Comparison of ENCODE assay signal across 18 cellular contexts in the genomic region with DNA sequence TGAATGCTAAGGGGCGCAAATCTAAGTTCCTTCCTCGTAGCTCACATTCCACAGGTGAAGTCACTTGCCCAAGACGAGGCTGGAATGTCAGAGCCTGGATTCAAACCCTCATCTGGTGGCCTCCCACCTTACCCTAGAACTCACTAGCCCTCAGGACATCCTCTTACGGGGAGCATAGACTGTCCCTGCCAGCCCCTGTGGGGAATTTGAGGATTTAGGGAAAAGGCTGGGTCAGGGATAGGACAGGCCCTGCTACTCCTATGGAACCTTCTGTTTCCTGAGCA. TPM values are rescaled to one million over a fixed set of nuclear protein-coding genes. Genes with fewer than 3 reads are reported as not detected.
DNase-seq lines count a peak whose midpoint lies in the region; ATAC-seq, FAIRE-seq and TF ChIP-seq lines count a peak whose summit lies in the region.
"Had no signal": no experiment of that assay in that cellular context is flagged by ENCODE, and none has a peak within 500 bp of the region (broad histone marks: within the 10 kb centered on the region; RNA-seq: fewer than 3 reads in every experiment).

No MANE protein-coding gene starts in this region.

- no peaks in the 10 kb centered on the region for H3K27me3 ChIP-seq in GM23338 (ENCODE audit: insufficient read depth)
- H3K27me3 ChIP-seq in lower lobe of right lung (ENCODE audit: low read depth), result no peaks in the 10 kb centered on the region
- no peaks in the 10 kb centered on the region for H3K27me3 ChIP-seq in stomach smooth muscle (ENCODE audit: control insufficient read depth in 1 of 2, insufficient read depth in 2 of 2, low read length in 2 of 2)
- H3K27me3 ChIP-seq: SJCRH30 had no signal

- H3K9me3 ChIP-seq in lower lobe of right lung (no peaks in the 10 kb centered on the region), stomach smooth muscle (ENCODE audit: control insufficient read depth in 2 of 2, low read length in 2 of 2) (no peaks in the 10 kb centered on the region)
- H3K9me3 ChIP-seq: SJCRH30 had no signal

- H3K4me1 Mint-ChIP-seq in GM23338 (peaks cover 24% of the 10 kb centered on the region), MCF 10A (ENCODE audit: insufficient read depth, unreplicated experiment) (peaks cover 42% of the 10 kb centered on the region)

- no peak overlapping the region for H3K4me2 ChIP-seq in GM23338

- TF ChIP-seq CTCF in GM23338 (conservative IDR thresholded peaks at IDR 0.05; ENCODE audit: low read depth in 2 of 2) (no peak), MCF 10A (IDR thresholded peaks at IDR 0.05; ENCODE audit: unreplicated experiment) (no peak), lower lobe of right lung (IDR thresholded peaks at IDR 0.05) (no peak), omental fat pad (IDR thresholded peaks at IDR 0.05) (no peak)

- no peaks in the 10 kb centered on the region for H3K79me2 ChIP-seq in GM23338 (replicated peaks; ENCODE audit: insufficient read depth)

- no peak overlapping the region for H3K27ac Mint-ChIP-seq in GM23338
- peak overlapping the region; percentile 34 for H3K27ac Mint-ChIP-seq in MCF 10A (ENCODE audit: low read depth, unreplicated experiment)

- no peak overlapping the region for H3K4me3 ChIP-seq in GM23338
- no peak overlapping the region for H3K4me3 ChIP-seq in lower lobe of right lung
- no peak overlapping the region for H3K4me3 ChIP-seq in stomach smooth muscle (ENCODE audit: low read length in 2 of 2)
- H3K4me3 ChIP-seq: SJCRH30 had no signal

- H3F3A ChIP-seq in GM23338 (replicated peaks; ENCODE audit: low read depth), result no peaks in the 10 kb centered on the region

- no TSS peak for BruUV-seq in MCF 10A (replicated peaks; lab: Mats Ljungman, UMichigan)

- DNase-seq in GM23338 (ENCODE audit: low spot score), result no peak
- no peak for DNase-seq in MCF 10A (ENCODE audit: unreplicated experiment)
- DNase-seq in lower lobe of right lung, result no peak
- DNase-seq in omental fat pad (ENCODE audit: low spot score), result no peak
- DNase-seq in activated CD4-positive, alpha-beta T cell treated with anti-CD3 and anti-CD28 coated beads for 48 hours, result no peak
- no peak for DNase-seq in HTR-8/SVneo (ENCODE audit: insufficient read length, low spot score)
- DNase-seq: CD4-positive, CD25-positive, alpha-beta regulatory T cell; cortex of kidney; Karpas-422; NCI-H187; NCI-H748 treated with DMSO at 0.1 percent for 48 hours; SJCRH30; stimulated activated CD4-positive, alpha-beta T cell treated with anti-CD3 and anti-CD28 coated beads, Interleukin-15, amount 100 ng/mL, for 24 hours; stimulated activated CD8-positive, alpha-beta memory T cell treated with anti-CD3 and anti-CD28 coated beads, Interleukin-4, amount 100 ng/mL, for 48 hours had no signal

- POLR2A ChIA-PET in MCF 10A (lab: Yijun Ruan, JAX), result interaction anchor here (1.0 to 3.2 kb wide), 7 partner anchors 12 to 51 kb away, joined by 3 to 15 read pairs (median 6); partner anchors contain the start of gene IRF1

- CTCF ChIA-PET in MCF 10A (lab: Yijun Ruan, JAX), result interaction anchor here (0.8 to 4.7 kb wide), 6 partner anchors 12 to 34 kb away, joined by 3 to 28 read pairs (median 4); no protein-coding TSS in a partner anchor

- H3K4me3 Mint-ChIP-seq in GM23338 (no peak overlapping the region), MCF 10A (ENCODE audit: unreplicated experiment) (no peak overlapping the region)
- H3K4me3 Mint-ChIP-seq: CD4-positive, CD25-positive, alpha-beta regulatory T cell; nephron had no signal

- H3K36me3 ChIP-seq in GM23338 (ENCODE audit: insufficient read depth) (no peaks in the 10 kb centered on the region), lower lobe of right lung (peaks cover 9% of the 10 kb centered on the region), stomach smooth muscle (ENCODE audit: control insufficient read depth in 2 of 2, insufficient read depth in 2 of 2, low read length in 2 of 2) (peaks cover 4 to 7% of the 10 kb centered on the region in 2 donors)
- H3K36me3 ChIP-seq: SJCRH30 had no signal

- peaks cover 2% of the 10 kb centered on the region; the same call in 1 of the 2 replicates for H3K9me2 ChIP-seq in GM23338 (ENCODE audit: insufficient read depth)

- no peak for FAIRE-seq in HTR-8/SVneo (lab: Jason Lieb, UNC)
- FAIRE-seq: islet of Langerhans had no signal

- H3K27ac ChIP-seq in GM23338 (ENCODE audit: low read depth), result no peak overlapping the region
- H3K27ac ChIP-seq in lower lobe of right lung, result peak overlapping the region; percentile 58
- H3K27ac ChIP-seq in stomach smooth muscle (ENCODE audit: low read length), result peak overlapping the region; percentile 37
- H3K27ac ChIP-seq: SJCRH30 had no signal

- H3K36me3 Mint-ChIP-seq in GM23338 (ENCODE audit: low read depth) (peaks cover 10% of the 10 kb centered on the region), MCF 10A (ENCODE audit: insufficient read depth, unreplicated experiment) (no peaks in the 10 kb centered on the region)

- H3K27me3 Mint-ChIP-seq in GM23338 (ENCODE audit: insufficient read depth, low read depth, poor library complexity) (peaks cover 17% of the 10 kb centered on the region), MCF 10A (ENCODE audit: insufficient read depth, unreplicated experiment) (no peaks in the 10 kb centered on the region)
- H3K27me3 Mint-ChIP-seq: CD4-positive, CD25-positive, alpha-beta regulatory T cell had no signal

- H4K20me1 ChIP-seq in GM23338 (replicated peaks; ENCODE audit: insufficient read depth), result no peaks in the 10 kb centered on the region

- ATAC-seq in GM23338 (peak; percentile 28; the same call in 2 of the 3 replicates), lower lobe of right lung (peak in 1 of 2 donors; percentile 39), omental fat pad (ENCODE audit: low FRiP score) (no peak), HG02623 (IDR thresholded peaks at IDR 0.05; ENCODE audit: unreplicated experiment) (no peak)

- intact Hi-C loops in MCF 10A (cut with micrococcal nuclease), result no loop called here
- intact Hi-C loops in lower lobe of right lung (cut with DNase I), result no loop called here

- H3K4me1 ChIP-seq in GM23338 (ENCODE audit: insufficient read depth) (peaks cover 14% of the 10 kb centered on the region), lower lobe of right lung (peaks cover 57% of the 10 kb centered on the region), stomach smooth muscle (ENCODE audit: control insufficient read depth, insufficient read depth, low read length) (peaks cover 28% of the 10 kb centered on the region)

- H3K9me3 Mint-ChIP-seq in GM23338, result peaks cover 10% of the 10 kb centered on the region
- peaks cover 8% of the 10 kb centered on the region for H3K9me3 Mint-ChIP-seq in MCF 10A (ENCODE audit: unreplicated experiment)
- H3K9me3 Mint-ChIP-seq: CD4-positive, CD25-positive, alpha-beta regulatory T cell; nephron had no signal

- peak overlapping the region; percentile 14; the same call in 1 of the 2 replicates for H2AFZ ChIP-seq in GM23338

- no peak overlapping the region for H3K9ac ChIP-seq in stomach smooth muscle (ENCODE audit: low read length in 2 of 2)

TF ChIP-seq in GM23338, 12 proteins besides CTCF, POLR2A, EP300 and RAD21 (continues in another document):
- TF ChIP-seq POLR2AphosphoS5 (IDR thresholded peaks at IDR 0.05; ENCODE audit: low read depth), result no peak
- no peak for TF ChIP-seq ETS1 (IDR thresholded peaks at IDR 0.05)
- no peak for TF ChIP-seq JUNB (IDR thresholded peaks at IDR 0.05; ENCODE audit: unreplicated experiment)

RNA-seq across cellular contexts. Expression of gene IRF1, which starts 45.0 kb away (rescaled TPM):
- total RNA-seq in GM23338 (2014; rRNA removed; shearing (Covaris generic)), result 6.4 and 6.9 TPM in 2 replicates
- 8.6 and 9.1 TPM in 2 replicates for polyA plus RNA-seq in GM23338 (2016; fragmentation: Nextera tagmentation; extraction: Ambion mirVana)
- total RNA-seq in MCF 10A (2022), result 18.7 and 23.0 TPM in 2 replicates
- 81.2 TPM for total RNA-seq in lower lobe of right lung
- 100 to 1,000 TPM in 3 of 4 donors, 10 to 100 TPM in 1; 23.5 to 172 (median 133) TPM for total RNA-seq in omental fat pad
